ENCODE assay signal across 1 cellular context in genomic region chr10:1968257-1969025, GRCh38.
TF ChIP-seq lines count a peak whose summit lies in the region.

No MANE protein-coding gene starts in this region.

TF ChIP-seq in SK-N-SH treated with all-trans-retinoic acid at 6 μM for 48 hours, 23 proteins besides CTCF, POLR2A, EP300 and RAD21 (continued from another document):
- no peak for TF ChIP-seq POU6F1 (CRISPR knock-in tag; IDR thresholded peaks at IDR 0.05; ENCODE audit: borderline replicate concordance, low read depth)
- TF ChIP-seq ESRRG (CRISPR knock-in tag; IDR thresholded peaks at IDR 0.05), result no peak
- TF ChIP-seq ZC3H10 (CRISPR knock-in tag; IDR thresholded peaks at IDR 0.05), result no peak
